Comparison of ENCODE assay signal across 12 cellular contexts in genomic region chr3:152331975-152332374, GRCh38.
DNase-seq lines count a peak whose midpoint lies in the region; ATAC-seq, FAIRE-seq and TF ChIP-seq lines count a peak whose summit lies in the region.
"Had no signal": no experiment of that assay in that cellular context is flagged by ENCODE, and none has a peak within 500 bp of the region (broad histone marks: within the 10 kb centered on the region; RNA-seq: fewer than 3 reads in every experiment).

No MANE protein-coding gene starts in this region.

- no peak for ATAC-seq in HG02840 (IDR thresholded peaks at IDR 0.05; ENCODE audit: low FRiP score, unreplicated experiment)
- no peak for ATAC-seq in HG03460 (IDR thresholded peaks at IDR 0.05; ENCODE audit: unreplicated experiment)

- peak; percentile 33 for DNase-seq in EH (ENCODE audit: low read depth)
- no peak for DNase-seq in PC-9
- DNase-seq in endothelial cell of umbilical vein (ENCODE audit: low read depth, low spot score): no peak
- DNase-seq in NOMO-1 treated with DMSO at 0.1 percent for 48 hours (lab: John Stamatoyannopoulos, UW; ENCODE audit: unreplicated experiment): no peak
- no peak for DNase-seq in NCI-H1092 (lab: John Stamatoyannopoulos, UW)
- DNase-seq: amygdala, MV-4-11 had no signal

- H3K36me3 ChIP-seq in PC-9 (ENCODE audit: low read depth): peaks cover 11% of the 10 kb centered on the region; the same call in 1 of the 2 replicates
- H3K36me3 ChIP-seq in endothelial cell of umbilical vein (ENCODE audit: control insufficient read depth in 2 of 2, extremely low read depth in 1 of 2, insufficient read depth in 2 of 2, low read length in 2 of 2): peaks cover 3 to 10% of the 10 kb centered on the region in 2 experiments
- H3K36me3 ChIP-seq in skeletal muscle tissue (ENCODE audit: control insufficient read depth in 3 of 3, insufficient read depth in 3 of 3, low read length in 3 of 3): peaks cover 0 to 4% (median 2%) of the 10 kb centered on the region in 3 donors

- no peaks in the 10 kb centered on the region for H3K9me2 ChIP-seq in PC-9 (ENCODE audit: insufficient read depth)

- no peak for TF ChIP-seq POLR2A in endothelial cell of umbilical vein (IDR thresholded peaks at IDR 0.05; ENCODE audit: low read depth, low read length)

- H2AFZ ChIP-seq in PC-9 (no peak overlapping the region), endothelial cell of umbilical vein (ENCODE audit: low read depth, low read length) (no peak overlapping the region)

- TF ChIP-seq CTCF in PC-9 (conservative IDR thresholded peaks at IDR 0.05): no peak
- TF ChIP-seq CTCF in endothelial cell of umbilical vein (IDR thresholded peaks at IDR 0.05; ENCODE audit: extremely low read depth in 1 of 2, insufficient read depth in 1 of 2, low read depth in 1 of 2, low read length in 2 of 2): no peak

- H3K4me3 ChIP-seq in PC-9 (no peak overlapping the region), endothelial cell of umbilical vein (replicated peaks in 1 of 3; ENCODE audit: insufficient read depth in 1 of 3, low read depth in 1 of 3, low read length in 3 of 3) (no peak overlapping the region), skeletal muscle tissue (ENCODE audit: low read length in 3 of 3) (no peak overlapping the region)

- POLR2A ChIA-PET in PC-9 (lab: Charles Lee; ENCODE audit: unreplicated experiment) (interaction anchor here (0.6 to 0.7 kb wide), 2 partner anchors 22 to 35 kb away, joined by 3 to 13 read pairs; no protein-coding TSS in a partner anchor), endothelial cell of umbilical vein (lab: Charles Lee) (interaction anchor here (0.6 to 2.2 kb wide), 5 partner anchors 11 to 63 kb away, joined by 3 to 9 read pairs (median 4); partner anchors contain the start of gene MBNL1)

- dilution Hi-C loops in endothelial cell of umbilical vein (cut with MboI; ENCODE audit: extremely low pct_ligation_motif_present, low sequenced_read_pairs): no loop called here

- H3K27ac ChIP-seq in PC-9 (peak overlapping the region; percentile 77), endothelial cell of umbilical vein (ENCODE audit: insufficient read depth, low read depth, low read length) (peak overlapping the region; percentile 96), skeletal muscle tissue (ENCODE audit: low read depth, low read length) (peak overlapping the region; percentile 67)

- H3K9ac ChIP-seq in endothelial cell of umbilical vein (replicated peaks; ENCODE audit: extremely low read depth, insufficient read depth, low read length): peak overlapping the region; percentile 68
- H3K9ac ChIP-seq in skeletal muscle tissue (ENCODE audit: low read depth in 1 of 3, low read length in 3 of 3): no peak overlapping the region

- H3K4me1 ChIP-seq in PC-9 (replicated peaks; ENCODE audit: insufficient read depth) (peaks cover 52% of the 10 kb centered on the region), endothelial cell of umbilical vein (ENCODE audit: control insufficient read depth, extremely low read depth, insufficient read depth, low read length) (peaks cover 64% of the 10 kb centered on the region), skeletal muscle tissue (ENCODE audit: control insufficient read depth in 3 of 3, insufficient read depth in 3 of 3, low read length in 3 of 3) (peaks cover 36 to 44% (median 42%) of the 10 kb centered on the region in 3 donors)

- H3K27me3 ChIP-seq in PC-9 (ENCODE audit: insufficient read depth, low read depth): no peaks in the 10 kb centered on the region
- H3K27me3 ChIP-seq in endothelial cell of umbilical vein (ENCODE audit: control insufficient read depth in 2 of 2, insufficient read depth in 2 of 2, low read length in 2 of 2): no peaks in the 10 kb centered on the region
- H3K27me3 ChIP-seq in skeletal muscle tissue (ENCODE audit: control insufficient read depth in 3 of 3, insufficient read depth in 3 of 3, low read length in 3 of 3): no peaks in the 10 kb centered on the region

- intact Hi-C loops in PC-9 (cut with micrococcal nuclease; ENCODE audit: unreplicated experiment): loop anchor here (1.0 to 10.0 kb wide), 5 partner anchors 25 to 309 kb away; no protein-coding TSS in a partner anchor
- intact Hi-C loops in endothelial cell of umbilical vein (cut with micrococcal nuclease): loop anchor here (1.0 to 5.0 kb wide), 6 partner anchors 12 to 565 kb away; partner anchors contain the start of gene MBNL1

- BruUV-seq in PC-9 (replicated peaks; lab: Mats Ljungman, UMichigan) (no TSS peak), endothelial cell of umbilical vein (replicated peaks; lab: Mats Ljungman, UMichigan) (no TSS peak)

- no peak for FAIRE-seq in endothelial cell of umbilical vein (lab: Jason Lieb, UNC)
- FAIRE-seq: endometrium, GM18507 had no signal

- H3K4me2 ChIP-seq in PC-9 (peak overlapping the region; percentile 34), endothelial cell of umbilical vein (ENCODE audit: insufficient read depth, low read length) (no peak overlapping the region)

- H3K9me1 ChIP-seq in endothelial cell of umbilical vein (replicated peaks; ENCODE audit: control insufficient read depth, extremely low read depth, insufficient read depth, low read length): no peaks in the 10 kb centered on the region

- H3F3A ChIP-seq in PC-9 (ENCODE audit: insufficient read depth, low read depth): peaks cover 48% of the 10 kb centered on the region

- CTCF ChIA-PET in PC-9 (lab: Charles Lee) (interaction anchor here (0.6 kb wide), 2 partner anchors 64 to 65 kb away, joined by 3 read pairs; no protein-coding TSS in a partner anchor), endothelial cell of umbilical vein (lab: Charles Lee) (interaction anchor here (0.7 to 1.7 kb wide), 7 partner anchors 12 to 211 kb away, joined by 3 to 8 read pairs (median 4); no protein-coding TSS in a partner anchor)

- H4K20me1 ChIP-seq in PC-9 (ENCODE audit: insufficient read depth) (no peaks in the 10 kb centered on the region), endothelial cell of umbilical vein (replicated peaks; ENCODE audit: control insufficient read depth, extremely low read depth, insufficient read depth, low read length) (no peaks in the 10 kb centered on the region)

- H3K9me3 ChIP-seq in PC-9 (ENCODE audit: insufficient read depth, low read depth) (peaks cover 5% of the 10 kb centered on the region), endothelial cell of umbilical vein (replicated peaks; ENCODE audit: control insufficient read depth, insufficient read depth, low read length) (no peaks in the 10 kb centered on the region), skeletal muscle tissue (ENCODE audit: control insufficient read depth in 3 of 3, low read length in 3 of 3) (no peaks in the 10 kb centered on the region)

- H3K79me2 ChIP-seq in PC-9 (ENCODE audit: low read depth) (peaks cover 85% of the 10 kb centered on the region), endothelial cell of umbilical vein (ENCODE audit: control insufficient read depth, insufficient read depth, low read length) (peaks cover 78% of the 10 kb centered on the region)

TF ChIP-seq in endothelial cell of umbilical vein, 7 proteins besides CTCF, POLR2A, EP300 and RAD21:
- TF ChIP-seq POLR2AphosphoS5 (IDR thresholded peaks at IDR 0.05; ENCODE audit: insufficient read depth, low read depth, low read length) (no peak), JUN (IDR thresholded peaks at IDR 0.05; ENCODE audit: borderline replicate concordance, insufficient read depth, insufficient read length, low read depth) (no peak), GATA2 (IDR thresholded peaks at IDR 0.05; ENCODE audit: insufficient read depth, insufficient read length, low read depth, low read length) (no peak), EZH2 (IDR thresholded peaks at IDR 0.05; ENCODE audit: borderline replicate concordance, low read depth, low read length, severe bottlenecking) (no peak), MAX (IDR thresholded peaks at IDR 0.05; ENCODE audit: insufficient read depth, insufficient read length) (no peak), MYC (IDR thresholded peaks at IDR 0.05; ENCODE audit: low read depth, low read length) (no peak), FOS (IDR thresholded peaks at IDR 0.05; ENCODE audit: borderline replicate concordance, insufficient read depth, low read length) (no peak)
TF ChIP-seq in endothelial cell of umbilical vein: peak in this region for 0.
